Comparison of ENCODE assay signal across 8 cellular contexts in genomic region chr12:116559330-116560080, GRCh38. TPM values are rescaled to one million over a fixed set of nuclear protein-coding genes. Genes with fewer than 3 reads are reported as not detected.
DNase-seq lines count a peak whose midpoint lies in the region; ATAC-seq lines count a peak whose summit lies in the region.

Gene MAP1LC3B2 (plus strand): TSS chr12:116559381. CDS start chr12:116575943, 16,562 bp downstream.

- peak; percentile 26 for DNase-seq in EL
- peak; percentile 97 for DNase-seq in LHCN-M2 (ENCODE audit: low read depth)
- peak; percentile 19 to 55 for DNase-seq in activated CD4-positive, alpha-beta T cell treated with anti-CD3 and anti-CD28 coated beads, Interleukin-2, amount 50 U/mL, for 24 hours (ENCODE audit: low read depth in 1 of 2, low spot score in 1 of 2)
- DNase-seq in effector CD8-positive, alpha-beta T cell (lab: John Stamatoyannopoulos, UW), result peak; percentile 40
- DNase-seq in middle frontal gyrus (ENCODE audit: extremely low spot score, low spot score), result peak; percentile 37
- DNase-seq in stimulated activated CD8-positive, alpha-beta memory T cell treated with anti-CD3 and anti-CD28 coated beads, Interleukin-2, amount 100 ng/mL, for 48 hours (ENCODE audit: low read depth in 2 of 2), result peak; percentile 53 to 65
- no peak for DNase-seq in NCI-H1048 (lab: John Stamatoyannopoulos, UW)

- ATAC-seq in GM21786 (IDR thresholded peaks at IDR 0.05; ENCODE audit: unreplicated experiment), result peak; percentile 82

RNA-seq across cellular contexts. Expression of gene MAP1LC3B2, which starts in this region (rescaled TPM):
- 0.52 TPM in 1 of 2 replicates, not detected in the other for total RNA-seq in LHCN-M2 (2014; rRNA removed)
- polyA plus RNA-seq in LHCN-M2 (2012), result 3.5 TPM
